17 cellular contexts compared by ENCODE assay signal in genomic region chr13:99015606-99016520, GRCh38. TPM values are rescaled to one million over a fixed set of nuclear protein-coding genes. Genes with fewer than 3 reads are reported as not detected.
DNase-seq lines count a peak whose midpoint lies in the region; ATAC-seq lines count a peak whose summit lies in the region.
"Had no signal": no experiment of that assay in that cellular context is flagged by ENCODE, and none has a peak within 500 bp of the region (broad histone marks: within the 10 kb centered on the region; RNA-seq: fewer than 3 reads in every experiment).

No MANE protein-coding gene starts in this region.

- H3K4me3 ChIP-seq in thymus (ENCODE audit: low read length): peak overlapping the region; percentile 17
- H3K4me3 ChIP-seq: left lung, Peyer's patch, transverse colon had no signal

- H3K27ac Mint-ChIP-seq in activated naive CD8-positive, alpha-beta T cell treated with anti-CD3 and anti-CD28 coated beads, Interleukin-2, amount 50 U/mL, for 24 hours: no peak overlapping the region

- WGBS in thymus: 59% methylated on average over 15 of the region's 15 CpGs

- peaks cover 12% of the 10 kb centered on the region for H3K4me1 ChIP-seq in thymus (ENCODE audit: control insufficient read depth, insufficient read depth, low read length)
- H3K4me1 ChIP-seq: left lung, Peyer's patch had no signal

- peaks cover 2% of the 10 kb centered on the region for H3K36me3 Mint-ChIP-seq in activated naive CD8-positive, alpha-beta T cell treated with anti-CD3 and anti-CD28 coated beads, Interleukin-2, amount 50 U/mL, for 24 hours (ENCODE audit: low read depth)
- H3K36me3 Mint-ChIP-seq: natural killer cell had no signal

- peaks cover 55% of the 10 kb centered on the region for H3K4me1 Mint-ChIP-seq in activated naive CD8-positive, alpha-beta T cell treated with anti-CD3 and anti-CD28 coated beads, Interleukin-2, amount 50 U/mL, for 24 hours

- peak; percentile 3 for DNase-seq in NCI-H2227 (lab: John Stamatoyannopoulos, UW; ENCODE audit: unreplicated experiment)
- no peak for DNase-seq in NCI-H2227 treated with DMSO at 0.1 percent for 48 hours (lab: John Stamatoyannopoulos, UW)
- no peak for DNase-seq in activated naive CD8-positive, alpha-beta T cell treated with anti-CD3 and anti-CD28 coated beads, Interleukin-2, amount 50 U/mL, for 24 hours
- DNase-seq in inferior parietal cortex (ENCODE audit: extremely low spot score): peak; percentile 65
- no peak for DNase-seq in stimulated activated CD4-positive, alpha-beta T cell treated with anti-CD3 and anti-CD28 coated beads, Interleukin-12 subunit alpha, Interleukin-12 subunit beta, amount 100 ng/mL, for 4 hours
- DNase-seq in NCI-H1930 (lab: John Stamatoyannopoulos, UW): no peak
- no peak for DNase-seq in DMS114 treated with DMSO at 0.1 percent for 48 hours (lab: John Stamatoyannopoulos, UW; ENCODE audit: unreplicated experiment)
- DNase-seq: activated CD8-positive, alpha-beta memory T cell treated with anti-CD3 and anti-CD28 coated beads, Interleukin-2, amount 50 U/mL, for 48 hours; HCEC 1CT; left lung; natural killer cell; NCI-H1092; NCI-H510A; Peyer's patch; stimulated activated CD4-positive, alpha-beta T cell treated with anti-CD3 and anti-CD28 coated beads, Interleukin-2, amount 100 ng/mL, for 24 hours; transverse colon had no signal

- H3K4me3 Mint-ChIP-seq in activated naive CD8-positive, alpha-beta T cell treated with anti-CD3 and anti-CD28 coated beads, Interleukin-2, amount 50 U/mL, for 24 hours: no peak overlapping the region
- H3K4me3 Mint-ChIP-seq: natural killer cell had no signal

- no peaks in the 10 kb centered on the region for H3K9me3 ChIP-seq in thymus (ENCODE audit: control insufficient read depth)
- H3K9me3 ChIP-seq: left lung, Peyer's patch, transverse colon had no signal

- no peak overlapping the region for H3K27ac ChIP-seq in thymus (ENCODE audit: low read depth)
- H3K27ac ChIP-seq: left lung, Peyer's patch, transverse colon had no signal

- peak; percentile 33 for ATAC-seq in activated naive CD8-positive, alpha-beta T cell treated with anti-CD3 and anti-CD28 coated beads, Interleukin-2, amount 50 U/mL, for 24 hours
- ATAC-seq: left lung, natural killer cell had no signal

- no peaks in the 10 kb centered on the region for H3K36me3 ChIP-seq in thymus (ENCODE audit: control insufficient read depth, insufficient read depth)
- H3K36me3 ChIP-seq: left lung, Peyer's patch, transverse colon had no signal

- H3K9me3 Mint-ChIP-seq in activated naive CD8-positive, alpha-beta T cell treated with anti-CD3 and anti-CD28 coated beads, Interleukin-2, amount 50 U/mL, for 24 hours: no peaks in the 10 kb centered on the region
- H3K9me3 Mint-ChIP-seq: natural killer cell had no signal

- H3K27me3 ChIP-seq in thymus (ENCODE audit: control insufficient read depth, insufficient read depth): no peaks in the 10 kb centered on the region
- H3K27me3 ChIP-seq: left lung, Peyer's patch, transverse colon had no signal

- H3K27me3 Mint-ChIP-seq in activated naive CD8-positive, alpha-beta T cell treated with anti-CD3 and anti-CD28 coated beads, Interleukin-2, amount 50 U/mL, for 24 hours: no peaks in the 10 kb centered on the region

RNA-seq across cellular contexts. Expression of gene DOCK9, which starts 38.0 kb away (rescaled TPM):
- 34.0 TPM for polyA plus RNA-seq in thymus

Comparison
In these comparisons a context has a peak if more than half of its experiments do, and no peak if none do; other contexts are left out.
1. DNase-seq: peak in NCI-H2227 (single experiment) and inferior parietal cortex (single experiment); none in NCI-H2227 treated with DMSO at 0.1 percent for 48 hours (single experiment), activated naive CD8-positive, alpha-beta T cell treated with anti-CD3 and anti-CD28 coated beads, Interleukin-2, amount 50 U/mL, for 24 hours (single experiment), stimulated activated CD4-positive, alpha-beta T cell treated with anti-CD3 and anti-CD28 coated beads, Interleukin-12 subunit alpha, Interleukin-12 subunit beta, amount 100 ng/mL, for 4 hours (single experiment), NCI-H1930 (0 of 2) and DMS114 treated with DMSO at 0.1 percent for 48 hours (single experiment).